In the genomic region with DNA sequence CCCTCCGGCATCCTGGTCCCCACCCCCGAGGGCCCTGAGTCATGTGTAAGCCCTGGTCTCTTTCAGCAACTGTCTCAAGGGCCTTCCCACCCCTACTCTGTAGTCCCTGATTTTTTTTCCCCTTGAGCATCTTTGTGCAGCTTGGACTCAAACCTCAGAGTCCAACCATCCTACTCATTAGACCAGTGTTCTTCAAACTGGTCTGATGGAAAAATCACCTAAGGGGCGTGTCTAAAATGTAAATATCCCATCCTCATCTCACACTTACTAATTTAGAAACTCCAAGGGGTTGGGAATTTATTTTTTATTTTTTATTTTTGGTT, we compare ENCODE assay signal across 8 cellular contexts. TPM values are rescaled to one million over a fixed set of nuclear protein-coding genes. Genes with fewer than 3 reads are reported as not detected.
DNase-seq lines count a peak whose midpoint lies in the region; ATAC-seq and TF ChIP-seq lines count a peak whose summit lies in the region.

No MANE protein-coding gene starts in this region.

- no peaks in the 10 kb centered on the region for H3K9me3 Mint-ChIP-seq in CD14-positive monocyte

- H3K36me3 ChIP-seq in body of pancreas (replicated peaks in 1 of 2; ENCODE audit: insufficient read depth in 1 of 2, low read depth in 2 of 2) = peaks cover 0 to 2% of the 10 kb centered on the region in 2 donors
- H3K36me3 ChIP-seq in mucosa of stomach (ENCODE audit: control insufficient read depth, insufficient read depth, low read length) = no peaks in the 10 kb centered on the region

- H3K27me3 Mint-ChIP-seq in CD14-positive monocyte (ENCODE audit: low read depth in 3 of 3) = peaks cover 0 to 1% (median 0%) of the 10 kb centered on the region in 3 donors

- peaks cover 49% of the 10 kb centered on the region for H3K4me1 Mint-ChIP-seq in CD14-positive monocyte

- no peaks in the 10 kb centered on the region for H3K27me3 ChIP-seq in body of pancreas
- H3K27me3 ChIP-seq in mucosa of stomach (ENCODE audit: control insufficient read depth, insufficient read depth, low read length) = no peaks in the 10 kb centered on the region

- no peak for TF ChIP-seq POLR2A in body of pancreas (IDR thresholded peaks at IDR 0.05)

- H3K4me3 Mint-ChIP-seq in CD14-positive monocyte = peak overlapping the region; percentile 89 to 94

- peak overlapping the region; percentile 87 to 97 (median 94) for H3K27ac Mint-ChIP-seq in CD14-positive monocyte

- 0 to 3% methylated on average over 3 of the region's 3 CpGs for WGBS in body of pancreas, 2 donors

- peak overlapping the region; percentile 67 to 84 (median 79) for H3K27ac ChIP-seq in body of pancreas

- peak; percentile 17 for ATAC-seq in HG03521 (IDR thresholded peaks at IDR 0.05; ENCODE audit: unreplicated experiment)
- ATAC-seq in body of pancreas = peak; percentile 0

- peaks cover 19 to 28% of the 10 kb centered on the region in 2 donors for H3K36me3 Mint-ChIP-seq in CD14-positive monocyte

- intact Hi-C loops in CD14-positive monocyte (cut with micrococcal nuclease) = loop anchor here in 1 of 2 donors (2.0 kb wide), 1 partner anchor 52 kb away; a partner anchor contains a TSS
- intact Hi-C loops in body of pancreas (cut with DNase I) = no loop called here

- DNase-seq in CD14-positive monocyte (ENCODE audit: low spot score) (no peak), body of pancreas (no peak), GM13976 (ENCODE audit: low spot score) (no peak), ureter (ENCODE audit: low spot score) (no peak), mucosa of gallbladder (ENCODE audit: low spot score) (no peak), DMS53 (lab: John Stamatoyannopoulos, UW) (no peak)

- H3K4me3 ChIP-seq in body of pancreas (peak overlapping the region; percentile 44 to 55), mucosa of stomach (ENCODE audit: low read length) (peak overlapping the region; percentile 87)

- H3K4me1 ChIP-seq in body of pancreas (peaks cover 36% of the 10 kb centered on the region), mucosa of stomach (ENCODE audit: control insufficient read depth, insufficient read depth, low read length) (peaks cover 21% of the 10 kb centered on the region)

- TF ChIP-seq CTCF in CD14-positive monocyte (IDR thresholded peaks at IDR 0.05) = no peak
- no peak for TF ChIP-seq CTCF in body of pancreas (IDR thresholded peaks at IDR 0.05)
- TF ChIP-seq CTCF in GM13976 (IDR thresholded peaks at IDR 0.05; ENCODE audit: borderline replicate concordance, control extremely low read depth, extremely low read depth, insufficient read depth, missing control alignments) = no peak

- H3K9ac ChIP-seq in mucosa of stomach (ENCODE audit: low read length) = peak overlapping the region; percentile 78

- H3K9me3 ChIP-seq in body of pancreas = no peaks in the 10 kb centered on the region
- no peaks in the 10 kb centered on the region for H3K9me3 ChIP-seq in mucosa of stomach (ENCODE audit: control insufficient read depth, low read length)

- in situ Hi-C loops in GM13976 (cut with MboI; ENCODE audit: low sequenced_read_pairs, unreplicated experiment) = no loop called here

RNA-seq across cellular contexts. Expression of a gene that starts 0.6 kb away (rescaled TPM):
- 10 to 100 TPM; 42.4 to 46.4 TPM for polyA plus RNA-seq in CD14-positive monocyte
- 10 to 100 TPM; 11.9 to 12.9 TPM for total RNA-seq in body of pancreas
- 76.2 TPM for total RNA-seq in ureter
- total RNA-seq in mucosa of gallbladder = 62.3 TPM

RNA-seq across cellular contexts. Expression of a gene that starts 4.7 kb away (rescaled TPM):
- polyA plus RNA-seq in CD14-positive monocyte = 10 to 100 TPM; 64.4 to 65.8 TPM
- total RNA-seq in body of pancreas (10 to 100 TPM; 14.8 to 19.4 TPM), ureter (62.5 TPM), mucosa of gallbladder (47.3 TPM)

RNA-seq across cellular contexts. Expression of a gene that starts 52.3 kb away (rescaled TPM):
- polyA plus RNA-seq in CD14-positive monocyte = 10 to 100 TPM; 16.1 to 24.7 TPM
- 10 to 100 TPM; 25.4 to 45.7 TPM for total RNA-seq in body of pancreas
- total RNA-seq in ureter = 36.3 TPM
- 87.4 TPM for total RNA-seq in mucosa of gallbladder

RNA-seq across cellular contexts. Expression of a gene that starts 56.4 kb away (rescaled TPM):
- polyA plus RNA-seq in CD14-positive monocyte = 10 to 100 TPM; 33.6 to 41.4 TPM
- total RNA-seq in body of pancreas (10 to 100 TPM; 22.6 to 26.7 TPM), ureter (20.3 TPM), mucosa of gallbladder (33.4 TPM)
